Comparison of ENCODE assay signal across 8 cellular contexts in genomic region chr4:105473340-105474109, GRCh38. TPM values are rescaled to one million over a fixed set of nuclear protein-coding genes. Genes with fewer than 3 reads are reported as not detected.
A peak's percentile ranks its signal among the peaks of the same experiment; 100 is the strongest.
DNase-seq lines count a peak whose midpoint lies in the region; ATAC-seq and TF ChIP-seq lines count a peak whose summit lies in the region.

Gene PPA2, minus strand, starts transcription at chr4:105474062. Its CDS starts 12 bp downstream, at chr4:105474050.

- ATAC-seq in GM18907 (IDR thresholded peaks at IDR 0.05; ENCODE audit: unreplicated experiment) (peak; percentile 93), HG03139 (IDR thresholded peaks at IDR 0.05; ENCODE audit: unreplicated experiment) (peak; percentile 82)

- no peaks in the 10 kb centered on the region for H3K36me3 ChIP-seq in kidney epithelial cell (ENCODE audit: control insufficient read depth, insufficient read depth, low read length)

- DNase-seq in AG09309 (ENCODE audit: low read depth) = peak; percentile 64
- DNase-seq in NCI-H446 (lab: John Stamatoyannopoulos, UW) = peak; percentile 67 to 82
- DNase-seq in activated CD4-positive, alpha-beta T cell treated with anti-CD3 and anti-CD28 coated beads for 24 hours (ENCODE audit: low read depth in 2 of 2) = peak; percentile 48 to 68
- DNase-seq in cerebellum (ENCODE audit: low spot score) = peak; percentile 69
- DNase-seq in kidney epithelial cell (ENCODE audit: low read depth) = peak; percentile 57
- peak; percentile 89 for DNase-seq in stimulated activated CD4-positive, alpha-beta T cell treated with anti-CD3 and anti-CD28 coated beads, Interleukin-15, amount 100 ng/mL, for 24 hours

- no peaks in the 10 kb centered on the region for H3K27me3 ChIP-seq in kidney epithelial cell (ENCODE audit: control insufficient read depth, insufficient read depth, low read length)

- H3K4me3 ChIP-seq in AG09309 (ENCODE audit: control insufficient read depth, low read depth, low read length) (peak within 1 kb of the TSS; percentile 88), kidney epithelial cell (ENCODE audit: low read depth, low read length) (peak within 1 kb of the TSS; percentile 70)

- TF ChIP-seq CTCF in AG09309 (IDR thresholded peaks at IDR 0.05; ENCODE audit: control insufficient read depth, insufficient read depth, low read depth, low read length, missing control alignments) = no peak
- no peak for TF ChIP-seq CTCF in kidney epithelial cell (IDR thresholded peaks at IDR 0.05; ENCODE audit: insufficient read depth, low read length, poor library complexity, severe bottlenecking)

RNA-seq across cellular contexts. Expression of gene PPA2, which starts in this region (rescaled TPM):
- total RNA-seq in cerebellum (60.1 TPM), kidney epithelial cell (70.0 and 96.3 TPM in 2 replicates)

Comparison
In these comparisons a context has a peak if more than half of its experiments do, and no peak if none do; other contexts are left out.
1. Peak in every context shown above with its lines: DNase-seq, ATAC-seq and H3K4me3 ChIP-seq.